Comparison of ENCODE assay signal across 22 cellular contexts in the genomic region with DNA sequence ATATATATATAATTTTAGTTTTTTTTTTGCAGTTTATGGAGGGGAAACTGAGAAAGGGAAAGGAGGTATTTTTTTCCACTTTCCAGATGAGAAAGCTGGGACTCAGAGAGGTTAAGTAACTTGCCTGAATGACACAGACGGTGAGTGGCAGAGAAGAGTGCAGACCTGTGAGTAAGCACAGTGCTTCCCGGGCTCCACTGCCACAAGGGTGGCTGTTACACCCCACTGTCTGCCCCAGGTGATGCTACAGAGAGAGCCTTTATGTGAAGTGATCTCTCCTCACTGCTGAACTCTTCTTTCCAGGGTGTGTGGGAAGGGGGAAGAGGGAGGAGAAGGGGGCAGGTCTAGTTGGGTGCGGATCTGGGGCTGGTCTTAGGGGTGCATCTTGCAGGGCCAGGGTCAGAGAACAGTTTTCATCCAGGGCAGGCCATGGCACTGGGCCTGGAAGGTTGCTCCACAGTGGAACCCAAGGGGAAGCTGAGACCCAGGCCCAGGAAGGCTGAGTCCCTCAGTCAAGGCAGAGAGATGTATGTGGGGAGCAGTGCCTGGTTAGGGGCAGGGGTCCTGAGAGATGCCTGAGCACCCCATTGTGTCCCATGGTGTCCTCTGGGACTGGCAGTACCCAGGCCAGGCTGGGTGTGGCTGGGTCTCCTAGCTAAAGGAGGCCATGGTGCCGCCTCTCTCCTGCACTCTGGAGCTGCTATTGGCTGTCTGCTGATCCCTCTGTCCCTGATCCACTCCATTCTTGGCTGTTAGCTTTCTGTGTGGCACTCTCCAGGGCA.
"Had no signal": no experiment of that assay in that cellular context is flagged by ENCODE, and none has a peak within 500 bp of the region (broad histone marks: within the 10 kb centered on the region; RNA-seq: fewer than 3 reads in every experiment).

No MANE protein-coding gene starts in this region.

- ATAC-seq: activated T-cell treated with anti-CD3 and anti-CD28 coated beads, Interleukin-2, amount 50 U/mL, for 72 hours; gastroesophageal sphincter; left cardiac atrium; T-helper 17 cell had no signal

- H3K4me3 ChIP-seq: breast epithelium, esophagus squamous epithelium, gastroesophageal sphincter, prostate gland, thoracic aorta, upper lobe of left lung had no signal

- H3K4me3 Mint-ChIP-seq: activated CD4-positive, alpha-beta T cell treated with anti-CD3 and anti-CD28 coated beads, Interleukin-2, amount 10 ng/mL, durations not matched to agents 24 days and 14 days; activated naive CD4-positive, alpha-beta T cell treated with anti-CD3 and anti-CD28 coated beads for 36 hours; activated naive CD8-positive, alpha-beta T cell treated with anti-CD3 and anti-CD28 coated beads, Interleukin-2, amount 10 ng/mL, durations not matched to agents 7 days and 5 days; activated T-cell treated with anti-CD3 and anti-CD28 coated beads, Interleukin-2, amount 50 U/mL, for 72 hours; dendritic cell treated with granulocyte-macrophage colony-stimulating factor and Interleukin-4, amounts not matched to agents 40 ng/mL and 50 ng/mL, for 4 days; T-helper 17 cell had no signal

- H3K36me3 ChIP-seq: breast epithelium, esophagus squamous epithelium, gastroesophageal sphincter, prostate gland, thoracic aorta, upper lobe of left lung had no signal

- H3K27me3 ChIP-seq: breast epithelium, upper lobe of left lung had no signal

- H3K4me1 Mint-ChIP-seq: activated CD4-positive, alpha-beta T cell treated with anti-CD3 and anti-CD28 coated beads, Interleukin-2, amount 10 ng/mL, durations not matched to agents 24 days and 14 days; activated naive CD8-positive, alpha-beta T cell treated with anti-CD3 and anti-CD28 coated beads, Interleukin-2, amount 10 ng/mL, durations not matched to agents 7 days and 5 days; naive B cell; T-helper 17 cell had no signal

- H3K27ac Mint-ChIP-seq: activated CD4-positive, alpha-beta T cell treated with anti-CD3 and anti-CD28 coated beads, Interleukin-2, amount 10 ng/mL, durations not matched to agents 24 days and 14 days; activated naive CD4-positive, alpha-beta T cell treated with anti-CD3 and anti-CD28 coated beads for 36 hours; activated naive CD8-positive, alpha-beta T cell treated with anti-CD3 and anti-CD28 coated beads, Interleukin-2, amount 10 ng/mL, durations not matched to agents 7 days and 5 days; activated T-cell treated with anti-CD3 and anti-CD28 coated beads, Interleukin-2, amount 50 U/mL, for 72 hours; dendritic cell treated with granulocyte-macrophage colony-stimulating factor and Interleukin-4, amounts not matched to agents 40 ng/mL and 50 ng/mL, for 4 days; naive B cell; T-helper 17 cell had no signal

- DNase-seq: activated CD4-positive, alpha-beta T cell treated with anti-CD3 and anti-CD28 coated beads, Interleukin-2, amount 10 ng/mL, durations not matched to agents 24 days and 14 days; activated effector memory CD4-positive, alpha-beta T cell treated with Interleukin-2 at 50 U/mL for 16 hours; activated naive CD4-positive, alpha-beta T cell treated with anti-CD3 and anti-CD28 coated beads for 36 hours; activated naive CD8-positive, alpha-beta T cell treated with anti-CD3 and anti-CD28 coated beads, Interleukin-2, amount 10 ng/mL, durations not matched to agents 7 days and 5 days; activated T-cell treated with anti-CD3 and anti-CD28 coated beads, Interleukin-2, amount 50 U/mL, for 72 hours; amniotic stem cell; effector CD8-positive, alpha-beta T cell; esophagus squamous epithelium; hypothalamus; left cardiac atrium; mesenchymal stem cell; naive B cell; stimulated activated CD4-positive, alpha-beta T cell treated with anti-CD3 and anti-CD28 coated beads, Interleukin-4, amount 100 ng/mL, for 24 hours; stimulated activated naive CD4-positive, alpha-beta T cell treated with Interleukin-2 at 50 U/mL for 16 hours; SW 1271; T-helper 17 cell; upper lobe of left lung had no signal

- H3K4me1 ChIP-seq: breast epithelium, esophagus squamous epithelium, gastroesophageal sphincter, prostate gland, upper lobe of left lung had no signal

- H3K27ac ChIP-seq: breast epithelium, esophagus squamous epithelium, gastroesophageal sphincter, prostate gland, thoracic aorta, upper lobe of left lung had no signal

- H3K36me3 Mint-ChIP-seq: activated naive CD8-positive, alpha-beta T cell treated with anti-CD3 and anti-CD28 coated beads, Interleukin-2, amount 10 ng/mL, durations not matched to agents 7 days and 5 days; naive B cell had no signal

- H3K9me3 ChIP-seq: breast epithelium, esophagus squamous epithelium, gastroesophageal sphincter, prostate gland, thoracic aorta, upper lobe of left lung had no signal

- H3K9me3 Mint-ChIP-seq: activated CD4-positive, alpha-beta T cell treated with anti-CD3 and anti-CD28 coated beads, Interleukin-2, amount 10 ng/mL, durations not matched to agents 24 days and 14 days; activated naive CD4-positive, alpha-beta T cell treated with anti-CD3 and anti-CD28 coated beads for 36 hours; activated naive CD8-positive, alpha-beta T cell treated with anti-CD3 and anti-CD28 coated beads, Interleukin-2, amount 10 ng/mL, durations not matched to agents 7 days and 5 days; activated T-cell treated with anti-CD3 and anti-CD28 coated beads, Interleukin-2, amount 50 U/mL, for 72 hours; dendritic cell treated with granulocyte-macrophage colony-stimulating factor and Interleukin-4, amounts not matched to agents 40 ng/mL and 50 ng/mL, for 4 days had no signal
